In genomic region chr12:124509676-124510300, GRCh38 we compare ENCODE assay signal across 1 cellular context.
TF ChIP-seq lines count a peak whose summit lies in the region.

No MANE protein-coding gene starts in this region.

TF ChIP-seq in HepG2, 621 proteins besides CTCF, POLR2A, EP300 and RAD21 (continued from another document and continues in another):
- peak; percentile 76 for TF ChIP-seq RBM39 (IDR thresholded peaks at IDR 0.05; ENCODE audit: low read depth, low read length, poor library complexity, severe bottlenecking)
- TF ChIP-seq FOXM1 (CRISPR knock-in tag; IDR thresholded peaks at IDR 0.05) = no peak
- no peak for TF ChIP-seq TCF7L2 (IDR thresholded peaks at IDR 0.05; ENCODE audit: low read depth, low read length)
- no peak for TF ChIP-seq FOXO1 (CRISPR knock-in tag; IDR thresholded peaks at IDR 0.05)
- no peak for TF ChIP-seq IKZF1 (IDR thresholded peaks at IDR 0.05)
- TF ChIP-seq ZNF569 (CRISPR knock-in tag; IDR thresholded peaks at IDR 0.05; ENCODE audit: borderline replicate concordance) = no peak
- no peak for TF ChIP-seq NR2F6 (IDR thresholded peaks at IDR 0.05)
- TF ChIP-seq NR2F6 (CRISPR knock-in tag; IDR thresholded peaks at IDR 0.05) = no peak
- TF ChIP-seq SYNCRIP (IDR thresholded peaks at IDR 0.05; ENCODE audit: insufficient read depth, low read depth, low read length) = no peak
- TF ChIP-seq, protein P1, sequence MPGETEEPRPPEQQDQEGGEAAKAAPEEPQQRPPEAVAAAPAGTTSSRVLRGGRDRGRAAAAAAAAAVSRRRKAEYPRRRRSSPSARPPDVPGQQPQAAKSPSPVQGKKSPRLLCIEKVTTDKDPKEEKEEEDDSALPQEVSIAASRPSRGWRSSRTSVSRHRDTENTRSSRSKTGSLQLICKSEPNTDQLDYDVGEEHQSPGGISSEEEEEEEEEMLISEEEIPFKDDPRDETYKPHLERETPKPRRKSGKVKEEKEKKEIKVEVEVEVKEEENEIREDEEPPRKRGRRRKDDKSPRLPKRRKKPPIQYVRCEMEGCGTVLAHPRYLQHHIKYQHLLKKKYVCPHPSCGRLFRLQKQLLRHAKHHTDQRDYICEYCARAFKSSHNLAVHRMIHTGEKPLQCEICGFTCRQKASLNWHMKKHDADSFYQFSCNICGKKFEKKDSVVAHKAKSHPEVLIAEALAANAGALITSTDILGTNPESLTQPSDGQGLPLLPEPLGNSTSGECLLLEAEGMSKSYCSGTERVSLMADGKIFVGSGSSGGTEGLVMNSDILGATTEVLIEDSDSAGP (CRISPR knock-in tag; IDR thresholded peaks at IDR 0.05; ENCODE audit: borderline replicate concordance) = peak; percentile 36; the same call in 1 of the 2 replicates
- no peak for TF ChIP-seq GPN1 (CRISPR knock-in tag; IDR thresholded peaks at IDR 0.05; ENCODE audit: borderline replicate concordance)
- TF ChIP-seq ZNF337 (CRISPR knock-in tag; IDR thresholded peaks at IDR 0.05; ENCODE audit: borderline replicate concordance, low read depth) = no peak
- TF ChIP-seq ZNF747 (CRISPR knock-in tag; IDR thresholded peaks at IDR 0.05; ENCODE audit: borderline replicate concordance) = no peak
- no peak for TF ChIP-seq ZC3H13 (CRISPR knock-in tag; IDR thresholded peaks at IDR 0.05)
- no peak for TF ChIP-seq CCAR2 (optimal IDR thresholded peaks at IDR 0.05; ENCODE audit: low read depth, low read length)
- TF ChIP-seq HCFC1 (IDR thresholded peaks at IDR 0.05; ENCODE audit: low read depth, low read length) = no peak
- no peak for TF ChIP-seq ZNF749 (CRISPR knock-in tag; IDR thresholded peaks at IDR 0.05; ENCODE audit: borderline replicate concordance)
- no peak for TF ChIP-seq PLRG1 (conservative IDR thresholded peaks at IDR 0.05)
- no peak; the same call in 1 of the 2 replicates for TF ChIP-seq ZNF543 (CRISPR knock-in tag; IDR thresholded peaks at IDR 0.05)
- no peak for TF ChIP-seq BRD4 (CRISPR knock-in tag; IDR thresholded peaks at IDR 0.05)
- no peak for TF ChIP-seq ZBTB21 (CRISPR knock-in tag; IDR thresholded peaks at IDR 0.05)
- TF ChIP-seq SALL1 (CRISPR knock-in tag; IDR thresholded peaks at IDR 0.05) = peak; percentile 36
- no peak for TF ChIP-seq ZNF546 (CRISPR knock-in tag; conservative IDR thresholded peaks at IDR 0.05)
- TF ChIP-seq SMARCC2 (IDR thresholded peaks at IDR 0.05) = no peak
- TF ChIP-seq HOXA5 (CRISPR knock-in tag; IDR thresholded peaks at IDR 0.05) = no peak
- no peak for TF ChIP-seq SP140L (CRISPR knock-in tag; IDR thresholded peaks at IDR 0.05; ENCODE audit: borderline replicate concordance)
- no peak for TF ChIP-seq NAIF1 (CRISPR knock-in tag; IDR thresholded peaks at IDR 0.05; ENCODE audit: borderline replicate concordance)
- no peak; the same call in 1 of the 2 replicates for TF ChIP-seq SRY (CRISPR knock-in tag; IDR thresholded peaks at IDR 0.05)
- TF ChIP-seq, protein P2, sequence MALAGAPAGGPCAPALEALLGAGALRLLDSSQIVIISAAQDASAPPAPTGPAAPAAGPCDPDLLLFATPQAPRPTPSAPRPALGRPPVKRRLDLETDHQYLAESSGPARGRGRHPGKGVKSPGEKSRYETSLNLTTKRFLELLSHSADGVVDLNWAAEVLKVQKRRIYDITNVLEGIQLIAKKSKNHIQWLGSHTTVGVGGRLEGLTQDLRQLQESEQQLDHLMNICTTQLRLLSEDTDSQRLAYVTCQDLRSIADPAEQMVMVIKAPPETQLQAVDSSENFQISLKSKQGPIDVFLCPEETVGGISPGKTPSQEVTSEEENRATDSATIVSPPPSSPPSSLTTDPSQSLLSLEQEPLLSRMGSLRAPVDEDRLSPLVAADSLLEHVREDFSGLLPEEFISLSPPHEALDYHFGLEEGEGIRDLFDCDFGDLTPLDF (CRISPR knock-in tag; IDR thresholded peaks at IDR 0.05) = no peak
- TF ChIP-seq ZNF383 (CRISPR knock-in tag; IDR thresholded peaks at IDR 0.05; ENCODE audit: borderline replicate concordance) = no peak
- no peak for TF ChIP-seq ESRRA (CRISPR knock-in tag; IDR thresholded peaks at IDR 0.05; ENCODE audit: low read depth)
- TF ChIP-seq ZNF740 (CRISPR knock-in tag; IDR thresholded peaks at IDR 0.05) = no peak
- no peak for TF ChIP-seq HES4 (CRISPR knock-in tag; IDR thresholded peaks at IDR 0.05; ENCODE audit: borderline replicate concordance)
- no peak for TF ChIP-seq HNF4A (CRISPR knock-in tag; IDR thresholded peaks at IDR 0.05)
- no peak for TF ChIP-seq HMG20B (CRISPR knock-in tag; conservative IDR thresholded peaks at IDR 0.05)
- no peak for TF ChIP-seq KLF12 (CRISPR knock-in tag; IDR thresholded peaks at IDR 0.05; ENCODE audit: borderline replicate concordance)
- TF ChIP-seq AGO1 (IDR thresholded peaks at IDR 0.05; ENCODE audit: low read depth, low read length, poor library complexity, severe bottlenecking) = no peak
- no peak for TF ChIP-seq MBNL3 (CRISPR knock-in tag; conservative IDR thresholded peaks at IDR 0.05)
- TF ChIP-seq HNF1B (CRISPR knock-in tag; IDR thresholded peaks at IDR 0.05) = no peak; the same call in none of the 2 replicates
- no peak for TF ChIP-seq SMAD9 (CRISPR knock-in tag; IDR thresholded peaks at IDR 0.05)
- TF ChIP-seq KAT2B (IDR thresholded peaks at IDR 0.05; ENCODE audit: borderline replicate concordance, low read depth, low read length) = no peak
- TF ChIP-seq CREB1 (IDR thresholded peaks at IDR 0.05) = no peak
- TF ChIP-seq CREB1 (CRISPR knock-in tag; IDR thresholded peaks at IDR 0.05) = no peak
- TF ChIP-seq KDM1A (CRISPR knock-in tag; IDR thresholded peaks at IDR 0.05) = no peak
- no peak for TF ChIP-seq ZNF644 (CRISPR knock-in tag; IDR thresholded peaks at IDR 0.05; ENCODE audit: low read depth)
- no peak for TF ChIP-seq MIER2 (CRISPR knock-in tag; IDR thresholded peaks at IDR 0.05)
- TF ChIP-seq RELA (CRISPR knock-in tag; IDR thresholded peaks at IDR 0.05) = no peak
- no peak for TF ChIP-seq GLI4 (CRISPR knock-in tag; IDR thresholded peaks at IDR 0.05; ENCODE audit: borderline replicate concordance)
- no peak for TF ChIP-seq GRHL1 (CRISPR knock-in tag; conservative IDR thresholded peaks at IDR 0.05)
- TF ChIP-seq TFDP1 (CRISPR knock-in tag; IDR thresholded peaks at IDR 0.05; ENCODE audit: borderline replicate concordance) = peak; percentile 81; the same call in 1 of the 2 replicates
- no peak for TF ChIP-seq ZFAT (CRISPR knock-in tag; conservative IDR thresholded peaks at IDR 0.05)
- TF ChIP-seq ZFP62 (CRISPR knock-in tag; IDR thresholded peaks at IDR 0.05) = no peak
- TF ChIP-seq ZNF17 (CRISPR knock-in tag; IDR thresholded peaks at IDR 0.05) = no peak
- TF ChIP-seq, protein P3, sequence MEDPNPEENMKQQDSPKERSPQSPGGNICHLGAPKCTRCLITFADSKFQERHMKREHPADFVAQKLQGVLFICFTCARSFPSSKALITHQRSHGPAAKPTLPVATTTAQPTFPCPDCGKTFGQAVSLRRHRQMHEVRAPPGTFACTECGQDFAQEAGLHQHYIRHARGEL (CRISPR knock-in tag; IDR thresholded peaks at IDR 0.05) = no peak
- 0 out of 2 replicates have a peak, but pooled peaks have one; percentile 7 for TF ChIP-seq ZNF878 (CRISPR knock-in tag; IDR thresholded peaks at IDR 0.05)
- no peak for TF ChIP-seq ZNF572 (CRISPR knock-in tag; IDR thresholded peaks at IDR 0.05)
- no peak for TF ChIP-seq ZNF710 (CRISPR knock-in tag; IDR thresholded peaks at IDR 0.05; ENCODE audit: borderline replicate concordance)
- no peak for TF ChIP-seq ZNF777 (CRISPR knock-in tag; IDR thresholded peaks at IDR 0.05)
- no peak for TF ChIP-seq ZEB1 (IDR thresholded peaks at IDR 0.05; ENCODE audit: insufficient replicate concordance, low read depth)
- TF ChIP-seq ZBTB25 (CRISPR knock-in tag; IDR thresholded peaks at IDR 0.05) = no peak
- peak; percentile 11 for TF ChIP-seq SKI (IDR thresholded peaks at IDR 0.05; ENCODE audit: partially characterized antibody)
- TF ChIP-seq ZNF775 (CRISPR knock-in tag; IDR thresholded peaks at IDR 0.05; ENCODE audit: borderline replicate concordance) = no peak
- TF ChIP-seq PITX1 (CRISPR knock-in tag; IDR thresholded peaks at IDR 0.05) = no peak
- no peak for TF ChIP-seq ZNF766 (CRISPR knock-in tag; IDR thresholded peaks at IDR 0.05; ENCODE audit: borderline replicate concordance)
- TF ChIP-seq SCMH1 (CRISPR knock-in tag; IDR thresholded peaks at IDR 0.05; ENCODE audit: borderline replicate concordance) = no peak
- TF ChIP-seq DMAP1 (CRISPR knock-in tag; IDR thresholded peaks at IDR 0.05) = peak; percentile 68; the same call in 1 of the 2 replicates
- TF ChIP-seq ZNF34 (CRISPR knock-in tag; IDR thresholded peaks at IDR 0.05; ENCODE audit: borderline replicate concordance) = no peak
- no peak for TF ChIP-seq CBFB (CRISPR knock-in tag; IDR thresholded peaks at IDR 0.05)
- peak; percentile 45; the same call in 1 of the 2 replicates for TF ChIP-seq HOXA3 (CRISPR knock-in tag; IDR thresholded peaks at IDR 0.05)
- peak; percentile 9; the same call in 1 of the 2 replicates for TF ChIP-seq STAG1 (CRISPR knock-in tag; IDR thresholded peaks at IDR 0.05)
- TF ChIP-seq ZNF460 (CRISPR knock-in tag; IDR thresholded peaks at IDR 0.05; ENCODE audit: borderline replicate concordance) = no peak
- TF ChIP-seq SP2 (CRISPR knock-in tag; IDR thresholded peaks at IDR 0.05) = no peak
